14 cellular contexts compared by ENCODE assay signal in the genomic region with DNA sequence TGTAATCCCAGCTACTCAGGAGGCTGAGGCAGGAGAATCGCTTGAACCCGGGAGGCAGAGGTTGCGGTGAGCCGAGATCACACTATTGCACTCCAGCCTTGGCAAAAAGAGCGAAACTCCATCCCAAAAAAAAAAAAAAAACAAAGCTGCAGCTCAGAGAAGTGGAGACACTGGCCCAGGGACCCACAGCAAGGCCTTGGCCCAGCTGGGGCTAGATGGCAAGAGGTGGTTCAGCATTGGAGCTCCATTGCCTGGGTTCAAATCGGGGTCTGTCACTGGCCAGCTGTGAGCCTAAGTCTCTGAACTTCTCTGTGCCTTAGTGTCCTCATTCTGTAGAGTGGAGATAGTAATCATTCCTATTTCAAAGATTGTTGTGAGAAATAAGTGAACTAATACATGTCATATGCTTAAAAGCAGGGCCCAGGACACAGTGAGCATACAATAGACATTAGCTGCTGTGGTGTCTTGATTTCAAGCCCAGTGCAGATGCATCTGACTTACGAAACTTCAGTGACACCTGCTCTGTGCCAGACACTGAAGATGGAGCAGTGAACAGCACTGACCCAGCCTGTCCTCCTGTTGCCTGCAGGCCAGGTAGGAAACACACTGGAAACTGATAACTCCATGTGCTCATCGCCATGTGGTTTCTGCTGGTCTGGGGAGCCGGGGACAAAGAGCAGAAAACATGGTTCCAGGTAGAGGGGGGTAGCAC.
DNase-seq lines count a peak whose midpoint lies in the region; ATAC-seq and TF ChIP-seq lines count a peak whose summit lies in the region.
"Had no signal": no experiment of that assay in that cellular context is flagged by ENCODE, and none has a peak within 500 bp of the region (broad histone marks: within the 10 kb centered on the region; RNA-seq: fewer than 3 reads in every experiment).

No MANE protein-coding gene starts in this region.

- H3K4me3 ChIP-seq in WERI-Rb-1 (ENCODE audit: low read depth, low read length): no peak overlapping the region
- no peak overlapping the region for H3K4me3 ChIP-seq in stomach
- H3K4me3 ChIP-seq: SJSA1 had no signal

- H3K9me3 ChIP-seq in WERI-Rb-1 (ENCODE audit: severe bottlenecking) (no peaks in the 10 kb centered on the region), stomach (no peaks in the 10 kb centered on the region)
- H3K9me3 ChIP-seq: SJSA1 had no signal

- no peak for TF ChIP-seq CTCF in WERI-Rb-1 (IDR thresholded peaks at IDR 0.05; ENCODE audit: low read depth, low read length)
- no peak for TF ChIP-seq CTCF in stomach (IDR thresholded peaks at IDR 0.05)

- no peak for ATAC-seq in GM19463 (IDR thresholded peaks at IDR 0.05; ENCODE audit: unreplicated experiment)

- WGBS in stomach, 5 donors: 79 to 82% (median 80%) methylated on average over 9 of the region's 9 CpGs

- peaks cover 76 to 95% (median 88%) of the 10 kb centered on the region in 4 donors for H3K4me1 ChIP-seq in stomach

- DNase-seq in NCI-H2171 treated with DMSO at 0.1 percent for 48 hours (lab: John Stamatoyannopoulos, UW) (peak; percentile 25), NCI-H2171 (lab: John Stamatoyannopoulos, UW) (no peak), WERI-Rb-1 (no peak), stomach (no peak), epidermal melanocyte (ENCODE audit: insufficient read length, low spot score) (no peak), AG08395 (ENCODE audit: low spot score) (no peak)
- DNase-seq: activated naive CD8-positive, alpha-beta T cell treated with anti-CD3 and anti-CD28 coated beads, Interleukin-2, amount 10 ng/mL, durations not matched to agents 7 days and 5 days; effector CD8-positive, alpha-beta T cell; EL; hippocampal formation; NCI-H1105 treated with DMSO at 0.1 percent for 48 hours had no signal

- no peak for TF ChIP-seq EP300 in stomach (IDR thresholded peaks at IDR 0.05)

- intact Hi-C loops in stomach (cut with DNase I; ENCODE audit: low total_unique reads): loop anchor here (10.0 kb wide), 1 partner anchor 112 kb away; no protein-coding TSS in a partner anchor

- H3K27ac ChIP-seq in WERI-Rb-1 (peak overlapping the region; percentile 40), layer of hippocampus (ENCODE audit: low read depth, low read length) (peak overlapping the region; percentile 18), stomach (peak overlapping the region; percentile 79 to 100 (median 100))
- H3K27ac ChIP-seq: SJSA1 had no signal

- no peak for TF ChIP-seq POLR2A in stomach (IDR thresholded peaks at IDR 0.05)

- H3K27me3 ChIP-seq in WERI-Rb-1 (ENCODE audit: insufficient read depth, low read depth, severe bottlenecking) (no peaks in the 10 kb centered on the region), layer of hippocampus (ENCODE audit: control insufficient read depth, insufficient read depth, low read length) (no peaks in the 10 kb centered on the region), stomach (no peaks in the 10 kb centered on the region)
- H3K27me3 ChIP-seq: SJSA1 had no signal

- H3K36me3 ChIP-seq in WERI-Rb-1 (peaks cover 10% of the 10 kb centered on the region), stomach (peaks cover 0 to 5% (median 1%) of the 10 kb centered on the region in 4 donors)

Comparison
In these comparisons a context has a peak if more than half of its experiments do, and no peak if none do; other contexts are left out.
1. H3K27ac ChIP-seq: peak in every context shown above with its lines; median percentile 100 in stomach; 40 in WERI-Rb-1; 18 in layer of hippocampus.